21 cellular contexts compared by ENCODE assay signal in the genomic region with DNA sequence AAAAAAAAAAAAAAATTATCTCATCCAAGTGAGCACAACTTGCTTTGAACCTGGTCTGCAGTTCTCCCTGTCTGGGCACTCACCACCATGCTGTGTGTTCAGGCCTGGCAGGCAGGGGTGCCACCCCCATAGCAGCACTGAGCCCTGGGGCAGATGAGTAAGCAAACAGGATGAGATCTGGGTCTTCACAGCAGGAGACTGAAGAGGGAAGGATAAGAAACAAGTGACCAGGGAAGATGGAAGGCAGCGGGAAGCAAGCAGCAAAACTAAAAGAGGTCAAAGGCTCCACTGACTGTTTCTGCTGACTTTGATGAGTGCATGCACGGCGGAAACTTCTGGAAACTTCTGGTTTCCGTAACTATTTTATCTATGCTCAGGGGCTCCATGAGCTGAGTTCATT.
DNase-seq lines count a peak whose midpoint lies in the region; ATAC-seq, FAIRE-seq and TF ChIP-seq lines count a peak whose summit lies in the region.
"Had no signal": no experiment of that assay in that cellular context is flagged by ENCODE, and none has a peak within 500 bp of the region (broad histone marks: within the 10 kb centered on the region; RNA-seq: fewer than 3 reads in every experiment).

No MANE protein-coding gene starts in this region.

- no peaks in the 10 kb centered on the region for H3K9me3 ChIP-seq in aorta (ENCODE audit: control insufficient read depth, low read length)
- H3K9me3 ChIP-seq: BLaER1, gastroesophageal sphincter, transverse colon had no signal

- no peak overlapping the region for H3K27ac ChIP-seq in aorta (ENCODE audit: low read depth in 1 of 2, low read length in 2 of 2)
- H3K27ac ChIP-seq: BLaER1, coronary artery, gastroesophageal sphincter, transverse colon had no signal

- H3K9me3 Mint-ChIP-seq in mesothelial cell of epicardium = no peaks in the 10 kb centered on the region
- H3K9me3 Mint-ChIP-seq: activated T-helper 2 cell treated with anti-CD3 and anti-CD28 coated beads, Interferon-gamma antibody, Interleukin-2, Interleukin-4, amounts not matched to agents 10 μg/mL and 5 μg/mL and 100 μg/mL, durations not matched to agents 14 hours and 24 hours and 36 hours had no signal

- no peaks in the 10 kb centered on the region for H3K36me3 ChIP-seq in aorta (ENCODE audit: control insufficient read depth in 1 of 2, insufficient read depth in 2 of 2, low read length in 1 of 2)
- H3K36me3 ChIP-seq: gastroesophageal sphincter, transverse colon had no signal

- H3K36me3 Mint-ChIP-seq in mesothelial cell of epicardium = peaks cover 2% of the 10 kb centered on the region
- H3K36me3 Mint-ChIP-seq: memory B cell had no signal

- intact Hi-C loops in aorta (cut with DNase I) = no loop called here

- no peak overlapping the region for H3K4me3 Mint-ChIP-seq in mesothelial cell of epicardium
- H3K4me3 Mint-ChIP-seq: memory B cell, T-helper 17 cell had no signal

- no peaks in the 10 kb centered on the region for H3K4me1 ChIP-seq in aorta (ENCODE audit: control insufficient read depth in 1 of 2, insufficient read depth in 2 of 2, low read length in 2 of 2)
- H3K4me1 ChIP-seq: BLaER1, gastroesophageal sphincter had no signal

- WGBS in aorta, 2 donors = 75% methylated on average over 4 of the region's 4 CpGs

- no peak for TF ChIP-seq POLR2A in H54 (IDR thresholded peaks at IDR 0.05; ENCODE audit: low read depth, low read length)

- peak overlapping the region; percentile 1 for H3K27ac Mint-ChIP-seq in mesothelial cell of epicardium
- H3K27ac Mint-ChIP-seq: activated T-helper 2 cell treated with anti-CD3 and anti-CD28 coated beads, Interferon-gamma antibody, Interleukin-2, Interleukin-4, amounts not matched to agents 10 μg/mL and 5 μg/mL and 100 μg/mL, durations not matched to agents 14 hours and 24 hours and 36 hours; memory B cell; T-helper 17 cell had no signal

- peaks cover 54% of the 10 kb centered on the region for H3K4me1 Mint-ChIP-seq in mesothelial cell of epicardium
- H3K4me1 Mint-ChIP-seq: memory B cell had no signal

- peak; percentile 93 for DNase-seq in H54 (ENCODE audit: insufficient read length, low spot score)
- DNase-seq in NCI-H69 (lab: John Stamatoyannopoulos, UW) = peak; percentile 94
- peak; percentile 69 for DNase-seq in choroid plexus epithelial cell (ENCODE audit: low read depth)
- DNase-seq in mesothelial cell of epicardium (ENCODE audit: low spot score in 2 of 2, unreplicated experiment in 2 of 2) = no peak
- no peak for DNase-seq in aorta
- DNase-seq in amygdala (lab: John Stamatoyannopoulos, UW) = no peak
- DNase-seq: GOT3; NCI-H1436 treated with DMSO at 0.1 percent for 48 hours; NCI-H2227 treated with DMSO at 0.1 percent for 48 hours; retina; SHP77 treated with DMSO at 0.1 percent for 48 hours; stimulated activated naive CD8-positive, alpha-beta T cell treated with anti-CD3 and anti-CD28 coated beads, Interleukin-15, Interleukin-2, amounts not matched to agents 100 U/mL and 50 U/mL, for 24 hours; T-helper 17 cell; transverse colon had no signal

- H3K27me3 ChIP-seq in aorta (ENCODE audit: control insufficient read depth in 1 of 2, insufficient read depth in 2 of 2, low read length in 1 of 2) = no peaks in the 10 kb centered on the region
- H3K27me3 ChIP-seq: BLaER1, gastroesophageal sphincter, transverse colon had no signal

- peak; percentile 91 for FAIRE-seq in H54 (lab: Jason Lieb, UNC)

- H3K27me3 Mint-ChIP-seq in mesothelial cell of epicardium (ENCODE audit: low read depth) = no peaks in the 10 kb centered on the region
- H3K27me3 Mint-ChIP-seq: T-helper 17 cell had no signal

- no peak overlapping the region for H3K4me3 ChIP-seq in choroid plexus epithelial cell (ENCODE audit: low read depth, low read length)
- no peak overlapping the region for H3K4me3 ChIP-seq in aorta (ENCODE audit: low read length in 2 of 2)
- H3K4me3 ChIP-seq: BLaER1, coronary artery, gastroesophageal sphincter, transverse colon had no signal

- TF ChIP-seq CTCF in choroid plexus epithelial cell (conservative IDR thresholded peaks at IDR 0.05; ENCODE audit: low read depth, low read length) = no peak
- no peak for TF ChIP-seq CTCF in mesothelial cell of epicardium (IDR thresholded peaks at IDR 0.05; ENCODE audit: unreplicated experiment)

- ATAC-seq in HG02763 (IDR thresholded peaks at IDR 0.05; ENCODE audit: unreplicated experiment) (no peak), aorta (ENCODE audit: low FRiP score) (no peak)
- ATAC-seq: activated CD4-positive, CD25-positive, alpha-beta regulatory T cell treated with anti-CD3 and anti-CD28 coated beads, Interleukin-2, amount 50 U/mL, for 24 hours; gastroesophageal sphincter; stimulated activated naive CD8-positive, alpha-beta T cell treated with anti-CD3 and anti-CD28 coated beads, Interleukin-15, Interleukin-2, amounts not matched to agents 100 U/mL and 50 U/mL, for 24 hours; T-helper 17 cell had no signal

Comparison
In these comparisons a context has a peak if more than half of its experiments do, and no peak if none do; other contexts are left out.
1. DNase-seq: peak in H54 (single experiment), NCI-H69 (single experiment) and choroid plexus epithelial cell (single experiment); none in mesothelial cell of epicardium (0 of 2), aorta (0 of 2) and amygdala (0 of 56).